ENCODE assay signal across 30 cellular contexts in the genomic region with DNA sequence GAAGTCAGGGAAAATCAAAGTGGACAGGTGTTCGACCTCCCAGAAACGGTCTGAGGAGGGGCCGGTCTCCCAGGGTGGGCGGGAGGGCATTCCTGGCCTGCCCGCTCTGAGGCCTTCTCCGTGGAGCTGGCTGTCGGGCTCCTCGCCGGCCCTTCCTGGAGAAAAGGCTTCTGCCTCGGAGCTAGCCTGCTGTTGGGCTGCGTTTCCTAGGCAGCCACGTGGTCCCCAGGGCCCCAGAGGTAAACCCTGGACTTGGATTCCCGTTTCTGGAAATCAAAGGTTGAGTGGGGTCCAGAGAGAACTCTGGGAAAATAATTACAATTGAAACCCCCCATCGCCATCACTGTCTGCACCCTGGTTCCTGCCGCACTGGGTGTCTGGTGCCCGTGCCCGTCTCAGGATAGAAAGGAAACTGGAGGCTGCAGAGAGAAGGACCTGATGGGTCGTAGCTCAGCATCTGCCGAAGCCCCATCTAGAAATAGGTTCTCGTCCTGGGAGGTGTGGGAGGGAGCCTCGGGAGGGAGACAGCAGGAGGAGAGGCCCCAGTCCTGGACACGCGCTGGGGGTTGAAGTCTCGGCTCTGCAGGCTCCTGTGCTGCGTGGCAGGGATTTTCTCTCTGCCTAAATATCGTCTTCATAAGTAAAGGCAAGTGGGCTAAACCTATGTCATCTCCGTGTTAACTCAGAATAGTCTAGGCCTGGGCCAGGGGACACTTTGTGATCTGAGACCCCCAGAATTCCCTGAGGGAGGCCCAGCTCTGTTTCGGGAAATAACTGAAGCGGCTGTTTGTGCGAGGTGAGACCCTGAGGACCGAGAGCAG. TPM values are rescaled to one million over a fixed set of nuclear protein-coding genes. Genes with fewer than 3 reads are reported as not detected.
DNase-seq lines count a peak whose midpoint lies in the region; ATAC-seq and TF ChIP-seq lines count a peak whose summit lies in the region.
"Had no signal": no experiment of that assay in that cellular context is flagged by ENCODE, and none has a peak within 500 bp of the region (broad histone marks: within the 10 kb centered on the region; RNA-seq: fewer than 3 reads in every experiment).

No MANE protein-coding gene starts in this region.

- H3K4me1 ChIP-seq in liver (ENCODE audit: control insufficient read depth in 4 of 4, insufficient read depth in 4 of 4, low read length in 3 of 4) = peaks cover 9 to 39% (median 23%) of the 10 kb centered on the region in 4 donors

- H3K36me3 ChIP-seq in liver (ENCODE audit: control insufficient read depth in 4 of 4, insufficient read depth in 3 of 4, low read depth in 1 of 4, low read length in 3 of 4) = peaks cover 0 to 5% (median 0%) of the 10 kb centered on the region in 4 donors
- H3K36me3 ChIP-seq: breast epithelium, neutrophil, stomach, tibial nerve had no signal

- H3K4me3 ChIP-seq in liver (ENCODE audit: low read depth in 1 of 3, low read length in 3 of 3) = peak overlapping the region in 1 of 3 donors; percentile 15
- H3K4me3 ChIP-seq: A549, breast epithelium, stomach, tibial nerve had no signal

- no peak for DNase-seq in activated T-cell treated with anti-CD3 and anti-CD28 coated beads, Interleukin-2, amount 50 U/mL, for 72 hours
- DNase-seq in activated T-cell treated with anti-CD3 and anti-CD28 coated beads, Interleukin-2, amount 50 U/mL, for 48 hours = no peak
- no peak for DNase-seq in stimulated activated effector memory CD8-positive, alpha-beta T cell treated with anti-CD3 and anti-CD28 coated beads, Interleukin-12 subunit alpha, Interleukin-12 subunit beta, amount 100 ng/mL, for 72 hours (ENCODE audit: low spot score in 2 of 2)
- no peak for DNase-seq in retina
- DNase-seq in iPS-NIHi7 (ENCODE audit: extremely low spot score) = no peak
- DNase-seq: activated CD4-positive, CD25-positive, alpha-beta regulatory T cell; activated CD8-positive, alpha-beta T cell treated with anti-CD3 and anti-CD28 coated beads, Interleukin-2, amount 10 ng/mL, durations not matched to agents 7 days and 5 days; activated effector memory CD4-positive, alpha-beta T cell treated with Interleukin-2 at 50 U/mL for 16 hours; cortex of kidney; left colon; NCI-H1092; NCI-H2029; NCI-H226; NCI-H774; stimulated activated CD4-positive, alpha-beta T cell treated with anti-CD3 and anti-CD28 coated beads, Interleukin-12 subunit alpha, Interleukin-12 subunit beta, amount 100 ng/mL, for 4 hours; stimulated activated CD4-positive, alpha-beta T cell treated with anti-CD3 and anti-CD28 coated beads, Interleukin-4, amount 100 ng/mL, for 4 hours; stomach had no signal

- ATAC-seq in activated T-cell treated with anti-CD3 and anti-CD28 coated beads, Interleukin-2, amount 50 U/mL, for 72 hours (replicated peaks in 1 of 2) = no peak
- ATAC-seq in activated T-helper 17 cell treated with anti-CD3 and anti-CD28 coated beads, Interleukin-2, amount 50 U/mL, for 72 hours (replicated peaks) = no peak
- ATAC-seq in stimulated activated effector memory CD8-positive, alpha-beta T cell treated with anti-CD3 and anti-CD28 coated beads, Interleukin-12 subunit alpha, Interleukin-12 subunit beta, amount 100 ng/mL, for 72 hours = no peak
- ATAC-seq in HG03457 (IDR thresholded peaks at IDR 0.05; ENCODE audit: unreplicated experiment) = no peak
- ATAC-seq: A549; activated CD8-positive, alpha-beta T cell treated with anti-CD3 and anti-CD28 coated beads, Interleukin-2, amount 10 ng/mL, durations not matched to agents 7 days and 5 days; left colon had no signal

- no peaks in the 10 kb centered on the region for H3K27me3 ChIP-seq in liver (ENCODE audit: control insufficient read depth in 4 of 4, insufficient read depth in 4 of 4, low read length in 3 of 4)
- H3K27me3 ChIP-seq: breast epithelium had no signal

- 72% methylated on average over 31 of the region's 31 CpGs for WGBS in liver

- H3K9me3 Mint-ChIP-seq in activated T-cell treated with anti-CD3 and anti-CD28 coated beads, Interleukin-2, amount 50 U/mL, for 72 hours = peaks cover 8 to 10% of the 10 kb centered on the region in 2 donors
- H3K9me3 Mint-ChIP-seq in activated T-helper 17 cell treated with anti-CD3 and anti-CD28 coated beads, Interleukin-2, amount 50 U/mL, for 72 hours = peaks cover 5% of the 10 kb centered on the region
- H3K9me3 Mint-ChIP-seq in stimulated activated effector memory CD8-positive, alpha-beta T cell treated with anti-CD3 and anti-CD28 coated beads, Interleukin-12 subunit alpha, Interleukin-12 subunit beta, amount 100 ng/mL, for 72 hours = peaks cover 11% of the 10 kb centered on the region

- H3K36me3 Mint-ChIP-seq in activated T-cell treated with anti-CD3 and anti-CD28 coated beads, Interleukin-2, amount 50 U/mL, for 72 hours (ENCODE audit: insufficient read depth in 2 of 2) = peaks cover 13 to 14% of the 10 kb centered on the region in 2 donors
- peaks cover 19% of the 10 kb centered on the region for H3K36me3 Mint-ChIP-seq in activated T-helper 17 cell treated with anti-CD3 and anti-CD28 coated beads, Interleukin-2, amount 50 U/mL, for 72 hours (ENCODE audit: low read depth)
- peaks cover 20% of the 10 kb centered on the region for H3K36me3 Mint-ChIP-seq in stimulated activated effector memory CD8-positive, alpha-beta T cell treated with anti-CD3 and anti-CD28 coated beads, Interleukin-12 subunit alpha, Interleukin-12 subunit beta, amount 100 ng/mL, for 72 hours
- H3K36me3 Mint-ChIP-seq: mesothelial cell of epicardium had no signal

- no peak overlapping the region for H3K27ac Mint-ChIP-seq in activated T-cell treated with anti-CD3 and anti-CD28 coated beads, Interleukin-2, amount 50 U/mL, for 72 hours
- H3K27ac Mint-ChIP-seq in activated T-helper 17 cell treated with anti-CD3 and anti-CD28 coated beads, Interleukin-2, amount 50 U/mL, for 72 hours = peak overlapping the region; percentile 55
- no peak overlapping the region for H3K27ac Mint-ChIP-seq in stimulated activated effector memory CD8-positive, alpha-beta T cell treated with anti-CD3 and anti-CD28 coated beads, Interleukin-12 subunit alpha, Interleukin-12 subunit beta, amount 100 ng/mL, for 72 hours
- H3K27ac Mint-ChIP-seq: activated CD8-positive, alpha-beta T cell treated with anti-CD3 and anti-CD28 coated beads, Interleukin-2, amount 10 ng/mL, durations not matched to agents 7 days and 5 days; mesothelial cell of epicardium had no signal

- H3K27me3 Mint-ChIP-seq in activated T-cell treated with anti-CD3 and anti-CD28 coated beads, Interleukin-2, amount 50 U/mL, for 72 hours (ENCODE audit: low read depth) = peaks cover 10% of the 10 kb centered on the region
- peaks cover 7% of the 10 kb centered on the region for H3K27me3 Mint-ChIP-seq in activated T-helper 17 cell treated with anti-CD3 and anti-CD28 coated beads, Interleukin-2, amount 50 U/mL, for 72 hours

- H3K4me3 Mint-ChIP-seq in activated T-cell treated with anti-CD3 and anti-CD28 coated beads, Interleukin-2, amount 50 U/mL, for 72 hours = peak overlapping the region; percentile 21 to 56
- H3K4me3 Mint-ChIP-seq in activated T-helper 17 cell treated with anti-CD3 and anti-CD28 coated beads, Interleukin-2, amount 50 U/mL, for 72 hours = peak overlapping the region; percentile 94
- H3K4me3 Mint-ChIP-seq in stimulated activated effector memory CD8-positive, alpha-beta T cell treated with anti-CD3 and anti-CD28 coated beads, Interleukin-12 subunit alpha, Interleukin-12 subunit beta, amount 100 ng/mL, for 72 hours = peak overlapping the region; percentile 78
- H3K4me3 Mint-ChIP-seq: activated CD8-positive, alpha-beta T cell treated with anti-CD3 and anti-CD28 coated beads, Interleukin-2, amount 10 ng/mL, durations not matched to agents 7 days and 5 days; mesothelial cell of epicardium had no signal

- H3K9ac ChIP-seq in liver (ENCODE audit: low read depth in 1 of 2, low read length in 2 of 2) = peak overlapping the region; percentile 13 to 75

- no peak for TF ChIP-seq CTCF in liver (IDR thresholded peaks at IDR 0.05; ENCODE audit: low read depth, low read length, missing input control)

- TF ChIP-seq RAD21 in liver (IDR thresholded peaks at IDR 0.05) = no peak

- H3K9me3 ChIP-seq in liver (ENCODE audit: control insufficient read depth in 4 of 4, low read length in 3 of 4) = no peaks in the 10 kb centered on the region
- H3K9me3 ChIP-seq: A549, breast epithelium, neutrophil, stomach, tibial nerve had no signal

- H3K4me1 Mint-ChIP-seq in activated T-cell treated with anti-CD3 and anti-CD28 coated beads, Interleukin-2, amount 50 U/mL, for 72 hours (ENCODE audit: low read depth) = peaks cover 14% of the 10 kb centered on the region
- peaks cover 14% of the 10 kb centered on the region for H3K4me1 Mint-ChIP-seq in activated T-helper 17 cell treated with anti-CD3 and anti-CD28 coated beads, Interleukin-2, amount 50 U/mL, for 72 hours
- H3K4me1 Mint-ChIP-seq in stimulated activated effector memory CD8-positive, alpha-beta T cell treated with anti-CD3 and anti-CD28 coated beads, Interleukin-12 subunit alpha, Interleukin-12 subunit beta, amount 100 ng/mL, for 72 hours = peaks cover 27% of the 10 kb centered on the region

- H3K27ac ChIP-seq in liver (ENCODE audit: low read depth in 1 of 2, low read length in 2 of 2) = peak overlapping the region; percentile 81 to 90
- H3K27ac ChIP-seq: A549, breast epithelium, HL-60, neutrophil, stomach, tibial nerve had no signal

RNA-seq across cellular contexts. Expression of a gene that starts 7.7 kb away (rescaled TPM):
- not detected for total RNA-seq in activated T-cell treated with anti-CD3 and anti-CD28 coated beads, Interleukin-2, amount 50 U/mL, for 72 hours
- 1 to 10 TPM in 1 of 2 donors, under 1 TPM in 1; 0.39 to 4.3 TPM for total RNA-seq in activated T-helper 17 cell treated with anti-CD3 and anti-CD28 coated beads, Interleukin-2, amount 50 U/mL, for 72 hours
- 10 to 100 TPM; 10.6 to 36.6 TPM for total RNA-seq in liver
- polyA plus RNA-seq in liver = 10 to 100 TPM; 23.9 to 40.7 TPM
- total RNA-seq: activated CD8-positive, alpha-beta T cell treated with anti-CD3 and anti-CD28 coated beads, Interleukin-2, amount 10 ng/mL, durations not matched to agents 7 days and 5 days; breast epithelium; fibroblast of lung; glomerular endothelial cell; left colon; mesothelial cell of epicardium; tibial nerve had no signal
- polyA plus RNA-seq: A549, adipose tissue, BJ, fibroblast of lung had no signal

RNA-seq across cellular contexts. Expression of a gene that starts 28.2 kb away (rescaled TPM):
- total RNA-seq in activated T-cell treated with anti-CD3 and anti-CD28 coated beads, Interleukin-2, amount 50 U/mL, for 72 hours = not detected
- total RNA-seq in activated T-helper 17 cell treated with anti-CD3 and anti-CD28 coated beads, Interleukin-2, amount 50 U/mL, for 72 hours = 1 to 10 TPM in 1 of 2 donors, not detected in 1; 1.0 TPM
- 100 to 1,000 TPM in 1 of 2 donors, 10 to 100 TPM in 1; 85.3 to 110 TPM for total RNA-seq in liver
- polyA plus RNA-seq in liver = 100 to 1,000 TPM; 124 to 199 TPM
- total RNA-seq: activated CD8-positive, alpha-beta T cell treated with anti-CD3 and anti-CD28 coated beads, Interleukin-2, amount 10 ng/mL, durations not matched to agents 7 days and 5 days; glomerular endothelial cell had no signal

RNA-seq across cellular contexts. Expression of a gene that starts 45.2 kb away (rescaled TPM):
- not detected for total RNA-seq in activated T-cell treated with anti-CD3 and anti-CD28 coated beads, Interleukin-2, amount 50 U/mL, for 72 hours
- total RNA-seq in activated T-helper 17 cell treated with anti-CD3 and anti-CD28 coated beads, Interleukin-2, amount 50 U/mL, for 72 hours = under 1 TPM in 1 of 2 donors, not detected in 1; 0.40 TPM
- total RNA-seq in liver = 10 to 100 TPM; 52.5 to 80.0 TPM
- 10 to 100 TPM; 46.6 to 92.6 TPM for polyA plus RNA-seq in liver
- total RNA-seq: activated CD8-positive, alpha-beta T cell treated with anti-CD3 and anti-CD28 coated beads, Interleukin-2, amount 10 ng/mL, durations not matched to agents 7 days and 5 days; fibroblast of lung; glomerular endothelial cell; stomach; tibial nerve had no signal
- polyA plus RNA-seq: fibroblast of lung had no signal

RNA-seq across cellular contexts. Expression of a gene that starts 57.7 kb away (rescaled TPM):
- 10 to 100 TPM; 76.8 to 83.1 TPM for total RNA-seq in activated T-cell treated with anti-CD3 and anti-CD28 coated beads, Interleukin-2, amount 50 U/mL, for 72 hours
- total RNA-seq in activated T-helper 17 cell treated with anti-CD3 and anti-CD28 coated beads, Interleukin-2, amount 50 U/mL, for 72 hours = 100 to 1,000 TPM in 1 of 2 donors, 10 to 100 TPM in 1; 56.5 to 135 TPM
- total RNA-seq in liver = 10 to 100 TPM; 30.6 to 39.1 TPM
- 10 to 100 TPM; 13.8 to 14.7 TPM for polyA plus RNA-seq in liver

RNA-seq across cellular contexts. Expression of a gene that starts 58.7 kb away (rescaled TPM):
- total RNA-seq in activated T-cell treated with anti-CD3 and anti-CD28 coated beads, Interleukin-2, amount 50 U/mL, for 72 hours = 10 to 100 TPM; 71.4 to 82.1 TPM
- 100 to 1,000 TPM in 1 of 2 donors, 10 to 100 TPM in 1; 98.9 to 100 TPM for total RNA-seq in activated T-helper 17 cell treated with anti-CD3 and anti-CD28 coated beads, Interleukin-2, amount 50 U/mL, for 72 hours
- 10 to 100 TPM; 64.1 to 89.4 TPM for total RNA-seq in liver
- polyA plus RNA-seq in liver = 10 to 100 TPM; 19.9 to 27.7 TPM

Comparison
In these comparisons a context has a peak if more than half of its experiments do, and no peak if none do; other contexts are left out.
1. H3K4me3 Mint-ChIP-seq: peak in every context shown above with its lines; median percentile 94 in activated T-helper 17 cell treated with anti-CD3 and anti-CD28 coated beads, Interleukin-2, amount 50 U/mL, for 72 hours; 78 in stimulated activated effector memory CD8-positive, alpha-beta T cell treated with anti-CD3 and anti-CD28 coated beads, Interleukin-12 subunit alpha, Interleukin-12 subunit beta, amount 100 ng/mL, for 72 hours; 38 in activated T-cell treated with anti-CD3 and anti-CD28 coated beads, Interleukin-2, amount 50 U/mL, for 72 hours.
2. RNA of a gene that starts 28.2 kb away (total RNA-seq): 85.3 to 110 TPM in liver; 1.0 TPM in activated T-helper 17 cell treated with anti-CD3 and anti-CD28 coated beads, Interleukin-2, amount 50 U/mL, for 72 hours and not detected in activated T-cell treated with anti-CD3 and anti-CD28 coated beads, Interleukin-2, amount 50 U/mL, for 72 hours; every median in the first group is over 10 times any median in the second.
3. RNA of a gene that starts 45.2 kb away (total RNA-seq): 52.5 to 80.0 TPM in liver; 0.40 TPM in activated T-helper 17 cell treated with anti-CD3 and anti-CD28 coated beads, Interleukin-2, amount 50 U/mL, for 72 hours and not detected in activated T-cell treated with anti-CD3 and anti-CD28 coated beads, Interleukin-2, amount 50 U/mL, for 72 hours; every median in the first group is over 10 times any median in the second.